8 cellular contexts compared by ENCODE assay signal in the genomic region with DNA sequence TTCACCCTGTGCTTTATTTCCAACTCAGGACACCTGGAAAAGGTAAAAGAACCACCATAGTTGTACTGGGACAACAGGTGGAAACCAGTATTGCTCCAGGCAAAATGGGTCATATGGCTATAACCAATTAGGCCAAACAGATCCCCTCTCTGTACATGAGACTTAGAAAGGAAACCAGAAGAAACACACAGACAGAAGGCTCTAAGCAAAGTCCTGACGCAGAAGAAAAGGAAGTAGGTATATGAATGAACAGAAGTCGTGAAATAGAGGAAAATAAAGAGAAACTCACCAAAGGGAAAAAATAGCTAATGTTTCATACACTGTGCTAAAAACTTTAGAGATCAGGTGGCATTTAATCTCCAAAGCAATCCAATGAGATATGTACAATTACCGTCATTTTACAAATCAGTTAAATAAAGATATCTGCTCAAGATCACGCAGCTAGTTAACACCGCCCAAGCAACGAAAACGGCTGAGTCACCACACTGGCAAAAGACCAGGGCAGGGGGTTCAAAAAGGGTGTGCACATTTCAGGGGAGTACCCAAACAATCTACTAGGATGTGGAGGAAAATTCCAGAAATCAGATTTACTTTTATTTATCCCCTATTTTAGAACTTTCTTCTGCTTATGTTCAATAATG.
DNase-seq lines count a peak whose midpoint lies in the region; ATAC-seq and TF ChIP-seq lines count a peak whose summit lies in the region.

No MANE protein-coding gene starts in this region.

- no peak overlapping the region for H3K27ac ChIP-seq in gastrocnemius medialis

- peaks cover 8% of the 10 kb centered on the region for H3K36me3 Mint-ChIP-seq in memory B cell

- no peaks in the 10 kb centered on the region for H3K27me3 ChIP-seq in gastrocnemius medialis

- H3K27ac Mint-ChIP-seq in memory B cell, result peak overlapping the region; percentile 32

- H3K36me3 ChIP-seq in gastrocnemius medialis, result no peaks in the 10 kb centered on the region

- peaks cover 2% of the 10 kb centered on the region for H3K9me3 Mint-ChIP-seq in memory B cell

- no peaks in the 10 kb centered on the region for H3K9me3 ChIP-seq in gastrocnemius medialis

- intact Hi-C loops in left colon (cut with DNase I, micrococcal nuclease), result no loop called here
- intact Hi-C loops in gastrocnemius medialis (cut with DNase I; ENCODE audit: low total_unique reads), result no loop called here

- no peak overlapping the region for H3K4me3 ChIP-seq in gastrocnemius medialis

- in situ Hi-C loops in gastrocnemius medialis (cut with MboI; ENCODE audit: low sequenced_read_pairs in 4 of 4), result no loop called here

- peaks cover 45% of the 10 kb centered on the region for H3K4me1 Mint-ChIP-seq in memory B cell

- ATAC-seq in GM19043 (IDR thresholded peaks at IDR 0.05; ENCODE audit: low read depth, unreplicated experiment) (peak; percentile 52), GM21825 (IDR thresholded peaks at IDR 0.05; ENCODE audit: unreplicated experiment) (peak; percentile 56), HG03571 (IDR thresholded peaks at IDR 0.05; ENCODE audit: unreplicated experiment) (peak; percentile 45), memory B cell (ENCODE audit: low read depth) (peak; percentile 84), left colon (no peak), gastrocnemius medialis (no peak)

- H3K27me3 Mint-ChIP-seq in memory B cell, result no peaks in the 10 kb centered on the region

- peaks cover 0 to 9% of the 10 kb centered on the region in 2 donors for H3K4me1 ChIP-seq in gastrocnemius medialis

- DNase-seq in memory B cell (ENCODE audit: low spot score in 2 of 2) (no peak), left colon (no peak), gastrocnemius medialis (no peak), 8988T (no peak)
- no peak for DNase-seq in activated effector memory CD4-positive, alpha-beta T cell treated with anti-CD3 and anti-CD28 coated beads, Interleukin-2, amount 50 U/mL, for 16 hours

- peak overlapping the region; percentile 48 for H3K4me3 Mint-ChIP-seq in memory B cell

- TF ChIP-seq CTCF in gastrocnemius medialis (IDR thresholded peaks at IDR 0.05 in 4 of 5, conservative IDR thresholded peaks at IDR 0.05 in 1 of 5), result no peak

- no peak for TF ChIP-seq POLR2A in gastrocnemius medialis (IDR thresholded peaks at IDR 0.05)

Comparison
In these comparisons a context has a peak if more than half of its experiments do, and no peak if none do; other contexts are left out.
1. ATAC-seq: peak in GM19043 (single experiment), GM21825 (single experiment), HG03571 (single experiment) and memory B cell (single experiment); none in left colon (single experiment) and gastrocnemius medialis (0 of 2).